1 cellular context compared by ENCODE assay signal in genomic region chr2:176984987-176985386, GRCh38.
TF ChIP-seq lines count a peak whose summit lies in the region.

No MANE protein-coding gene starts in this region.

TF ChIP-seq in WTC11, 78 proteins besides CTCF, POLR2A, EP300 and RAD21 (continued from another document):
- TF ChIP-seq E2F4 (CRISPR knock-in tag; IDR thresholded peaks at IDR 0.05; ENCODE audit: borderline replicate concordance, low read depth) (no peak), OVOL2 (CRISPR knock-in tag; IDR thresholded peaks at IDR 0.05; ENCODE audit: borderline replicate concordance) (no peak), SOX15 (CRISPR knock-in tag; IDR thresholded peaks at IDR 0.05) (no peak), ZNF416 (CRISPR knock-in tag; IDR thresholded peaks at IDR 0.05) (no peak), ERG (CRISPR knock-in tag; IDR thresholded peaks at IDR 0.05) (no peak), FOXP4 (CRISPR knock-in tag; IDR thresholded peaks at IDR 0.05) (no peak), ZNF138 (CRISPR knock-in tag; conservative IDR thresholded peaks at IDR 0.05) (no peak), ATF2 (CRISPR knock-in tag; IDR thresholded peaks at IDR 0.05; ENCODE audit: borderline replicate concordance, low read depth) (no peak), ATF1 (CRISPR knock-in tag; IDR thresholded peaks at IDR 0.05) (no peak), GABPB1 (CRISPR knock-in tag; IDR thresholded peaks at IDR 0.05) (no peak), GRHL2 (CRISPR knock-in tag; IDR thresholded peaks at IDR 0.05; ENCODE audit: insufficient replicate concordance, severe bottlenecking) (no peak)
